Comparison of ENCODE assay signal across 14 cellular contexts in genomic region chr18:54777118-54777791, GRCh38. TPM values are rescaled to one million over a fixed set of nuclear protein-coding genes. Genes with fewer than 3 reads are reported as not detected.
DNase-seq lines count a peak whose midpoint lies in the region; ATAC-seq and TF ChIP-seq lines count a peak whose summit lies in the region.
"Had no signal": no experiment of that assay in that cellular context is flagged by ENCODE, and none has a peak within 500 bp of the region (broad histone marks: within the 10 kb centered on the region; RNA-seq: fewer than 3 reads in every experiment).

No MANE protein-coding gene starts in this region.

- H3K36me3 ChIP-seq in Loucy (ENCODE audit: insufficient read depth, low read length) (no peaks in the 10 kb centered on the region), WERI-Rb-1 (no peaks in the 10 kb centered on the region), A673 (ENCODE audit: insufficient read depth, low read length, poor library complexity, severe bottlenecking) (no peaks in the 10 kb centered on the region)

- CTCF ChIA-PET in A673 (lab: Charles Lee), result no interaction called here

- intact Hi-C loops in A673 (cut with micrococcal nuclease; ENCODE audit: unreplicated experiment), result no loop called here

- H3K79me2 ChIP-seq in Loucy (ENCODE audit: insufficient read depth, low read length), result no peaks in the 10 kb centered on the region

- H3K4me2 ChIP-seq in Loucy (ENCODE audit: low read depth, low read length, poor library complexity, severe bottlenecking), result peak overlapping the region; percentile 24

- H3K27me3 ChIP-seq in Loucy (ENCODE audit: insufficient read depth, low read length, poor library complexity, severe bottlenecking), result no peaks in the 10 kb centered on the region
- peaks cover 83% of the 10 kb centered on the region for H3K27me3 ChIP-seq in WERI-Rb-1 (ENCODE audit: insufficient read depth, low read depth, severe bottlenecking)
- no peaks in the 10 kb centered on the region for H3K27me3 ChIP-seq in A673 (replicated peaks; ENCODE audit: insufficient read depth, low read depth, low read length, poor library complexity)

- H3K9me3 ChIP-seq in Loucy (ENCODE audit: insufficient read depth, low read depth, low read length) (no peaks in the 10 kb centered on the region), WERI-Rb-1 (ENCODE audit: severe bottlenecking) (no peaks in the 10 kb centered on the region), A673 (ENCODE audit: low read depth, low read length, poor library complexity, severe bottlenecking) (no peaks in the 10 kb centered on the region)

- H3K4me3 ChIP-seq in Loucy (ENCODE audit: low read length, poor library complexity, severe bottlenecking) (no peak overlapping the region), WERI-Rb-1 (ENCODE audit: low read depth, low read length) (no peak overlapping the region), A673 (ENCODE audit: low read depth, low read length, poor library complexity, severe bottlenecking) (no peak overlapping the region)

- BruUV-seq in A673 (replicated peaks; lab: Mats Ljungman, UMichigan), result no TSS peak

- H3K27ac ChIP-seq in WERI-Rb-1, result no peak overlapping the region
- no peak overlapping the region for H3K27ac ChIP-seq in A673 (ENCODE audit: low read depth, low read length, poor library complexity, severe bottlenecking)
- H3K27ac ChIP-seq: C4-2B had no signal

- in situ Hi-C loops in Caki2 (cut with HindIII; ENCODE audit: low pct_unique_long_range_greater_than_20kb, low sequenced_read_pairs), result no loop called here

- H3K4me1 ChIP-seq in Loucy (ENCODE audit: insufficient read depth, low read length, poor library complexity, severe bottlenecking) (peaks cover 66% of the 10 kb centered on the region), A673 (ENCODE audit: insufficient read depth, low read length, poor library complexity, severe bottlenecking) (no peaks in the 10 kb centered on the region)

- H3K9me2 ChIP-seq in Loucy (replicated peaks; ENCODE audit: low read depth, low read length), result no peaks in the 10 kb centered on the region

- DNase-seq in Caki2 (ENCODE audit: low read depth), result peak; percentile 19
- peak; percentile 10 for DNase-seq in kidney glomerular epithelial cell (lab: John Stamatoyannopoulos, UW)
- DNase-seq in NCI-H128 (lab: John Stamatoyannopoulos, UW; ENCODE audit: unreplicated experiment), result no peak
- no peak for DNase-seq in Ammon's horn (ENCODE audit: low spot score)
- no peak for DNase-seq in WERI-Rb-1
- DNase-seq in A673 (ENCODE audit: low spot score), result no peak
- DNase-seq: activated effector memory CD4-positive, alpha-beta T cell treated with Interleukin-2 at 50 U/mL for 16 hours; stimulated activated CD4-positive, alpha-beta T cell treated with anti-CD3 and anti-CD28 coated beads, Interleukin-15, amount 100 ng/mL, for 24 hours; stimulated activated naive CD8-positive, alpha-beta T cell treated with anti-CD3 and anti-CD28 coated beads, Interleukin-15, amount 100 ng/mL, for 72 hours had no signal

- ATAC-seq in GM21390 (IDR thresholded peaks at IDR 0.05; ENCODE audit: unreplicated experiment), result peak; percentile 42
- ATAC-seq: Right ventricle myocardium inferior, WTC11 had no signal

- POLR2A ChIA-PET in A673 (lab: Charles Lee; ENCODE audit: low non-redundant PET), result no interaction called here

- H4K20me1 ChIP-seq in Loucy (ENCODE audit: insufficient read depth, low read length, poor library complexity, severe bottlenecking), result no peaks in the 10 kb centered on the region

- H3K9ac ChIP-seq in Loucy (ENCODE audit: low read depth, low read length, poor library complexity, severe bottlenecking), result no peak overlapping the region

- no peak for TF ChIP-seq CTCF in Loucy (conservative IDR thresholded peaks at IDR 0.05; ENCODE audit: low read length)
- no peak for TF ChIP-seq CTCF in WERI-Rb-1 (IDR thresholded peaks at IDR 0.05; ENCODE audit: low read depth, low read length)
- TF ChIP-seq CTCF in A673 (conservative IDR thresholded peaks at IDR 0.05; ENCODE audit: low read depth, low read length), result no peak

- H2AFZ ChIP-seq in Loucy (ENCODE audit: low read length), result peak overlapping the region; percentile 66

- peaks cover 8% of the 10 kb centered on the region; the same call in 1 of the 2 replicates for H3F3A ChIP-seq in Loucy (ENCODE audit: low read depth)

RNA-seq across cellular contexts. Expression of gene RAB27B, which starts 51.0 kb away (rescaled TPM):
- 0.49 and 1.5 TPM in 2 replicates for total RNA-seq in Caki2 (2014; rRNA removed; shearing (Covaris generic); ENCODE audit: low replicate concordance)
- 0.04 TPM in 1 of 2 replicates, not detected in the other for total RNA-seq in A673 (2021)

Comparison
In these comparisons a context has a peak if more than half of its experiments do, and no peak if none do; other contexts are left out.
1. DNase-seq: peak in Caki2 (single experiment) and kidney glomerular epithelial cell (single experiment); none in NCI-H128 (single experiment), Ammon's horn (single experiment), WERI-Rb-1 (single experiment) and A673 (single experiment).